ENCODE assay signal across 19 cellular contexts in genomic region chr12:31984806-31985591, GRCh38. TPM values are rescaled to one million over a fixed set of nuclear protein-coding genes. Genes with fewer than 3 reads are reported as not detected.
DNase-seq lines count a peak whose midpoint lies in the region; ATAC-seq, FAIRE-seq and TF ChIP-seq lines count a peak whose summit lies in the region.
"Had no signal": no experiment of that assay in that cellular context is flagged by ENCODE, and none has a peak within 500 bp of the region (broad histone marks: within the 10 kb centered on the region; RNA-seq: fewer than 3 reads in every experiment).

No MANE protein-coding gene starts in this region.

- 96% methylated on average over 13 of the region's 13 CpGs for WGBS in HepG2 (ENCODE audit: low lambda C conversion rate)
- 84% methylated on average over 12 of the region's 13 CpGs for whole genome bisulfite sequencing in right lobe of liver (ENCODE audit: insufficient coverage, low coverage, low lambda C conversion rate, missing lambda C conversion rate)
- 94% methylated on average over 13 of the region's 13 CpGs; no CpG with 5 or more reads in 1 of the 2 experiments for WGBS in H1 (ENCODE audit: extremely low coverage in 1 of 2, insufficient coverage in 1 of 2, insufficient read length in 1 of 2, insufficient replicate concordance in 2 of 2, low coverage in 1 of 2, low lambda C conversion rate in 2 of 2, missing lambda C conversion rate in 1 of 2), 2 experiments

- H3K27me3 Mint-ChIP-seq in T-helper 2 cell treated with Interferon-gamma antibody and Interleukin-4, amounts not matched to agents 5 μg/mL and 100 μg/mL, for 36 hours (ENCODE audit: low read depth): no peaks in the 10 kb centered on the region

- H2AK5ac ChIP-seq in H1 (ENCODE audit: low read depth, low read length): no peak overlapping the region

- H4K5ac ChIP-seq in H1 (ENCODE audit: insufficient read length, low read depth, low read length): no peak overlapping the region

- H4K8ac ChIP-seq in H1 (ENCODE audit: extremely low read depth, insufficient read depth, low read length): no peak overlapping the region

- peaks cover 22% of the 10 kb centered on the region for H3K4me1 Mint-ChIP-seq in T-helper 2 cell treated with Interferon-gamma antibody and Interleukin-4, amounts not matched to agents 5 μg/mL and 100 μg/mL, for 36 hours (ENCODE audit: low read depth)

- H3K36me3 Mint-ChIP-seq in T-helper 2 cell treated with Interferon-gamma antibody and Interleukin-4, amounts not matched to agents 5 μg/mL and 100 μg/mL, for 36 hours (ENCODE audit: low read depth): peaks cover 92% of the 10 kb centered on the region

- H3K79me2 ChIP-seq in HepG2 (ENCODE audit: insufficient read depth, low read length) (no peaks in the 10 kb centered on the region), H1 (ENCODE audit: control insufficient read depth in 1 of 2, insufficient read depth in 2 of 2, low read length in 2 of 2) (peaks cover 0 to 54% of the 10 kb centered on the region in 2 experiments; a peak in 2 of 4 replicates)

- no peak for ATAC-seq in HepG2
- no peak for ATAC-seq in right lobe of liver
- no peak for ATAC-seq in GM19452 (IDR thresholded peaks at IDR 0.05; ENCODE audit: unreplicated experiment)
- ATAC-seq: body of pancreas, foreskin keratinocyte, sciatic nerve had no signal

- no peak for FAIRE-seq in HepG2 (lab: Jason Lieb, UNC)
- FAIRE-seq in H1 (lab: Jason Lieb, UNC): peak; percentile 71

- no peak overlapping the region for H2BK15ac ChIP-seq in H1 (ENCODE audit: low read length)

- BruUV-seq in HepG2 (replicated peaks; lab: Mats Ljungman, UMichigan): TSS peak; percentile 13

- TF ChIP-seq CTCF in HepG2 (CRISPR knock-in tag; IDR thresholded peaks at IDR 0.05): no peak
- TF ChIP-seq CTCF in right lobe of liver (IDR thresholded peaks at IDR 0.05): no peak
- TF ChIP-seq CTCF in H1 (IDR thresholded peaks at IDR 0.05; ENCODE audit: control extremely low read depth in 1 of 3, insufficient read depth in 1 of 3, low read depth in 1 of 3, low read length in 3 of 3): no peak

- no peak overlapping the region for H3K4me2 ChIP-seq in HepG2 (ENCODE audit: low read depth, low read length)
- no peak overlapping the region for H3K4me2 ChIP-seq in H1 (ENCODE audit: insufficient read depth in 1 of 2, low read depth in 2 of 2, low read length in 2 of 2)

- no peak overlapping the region for H3K9ac ChIP-seq in HepG2 (ENCODE audit: insufficient read depth, low read depth, low read length)
- no peak overlapping the region for H3K9ac ChIP-seq in H1 (replicated peaks in 1 of 4; ENCODE audit: extremely low read depth in 1 of 4, low read depth in 3 of 4, low read length in 3 of 4)

- H3K9me3 ChIP-seq in HepG2 (ENCODE audit: low read length) (no peaks in the 10 kb centered on the region), right lobe of liver (peaks cover 0 to 8% (median 0%) of the 10 kb centered on the region in 4 donors), H1 (ENCODE audit: insufficient read depth in 2 of 2, low read depth in 1 of 2, low read length in 1 of 2) (peaks cover 54 to 61% of the 10 kb centered on the region in 2 experiments)
- H3K9me3 ChIP-seq: body of pancreas, SJSA1 had no signal

- peaks cover 15% of the 10 kb centered on the region for H3K4me1 ChIP-seq in HepG2 (ENCODE audit: insufficient read depth, low read length)
- peaks cover 0 to 22% (median 3%) of the 10 kb centered on the region in 4 donors for H3K4me1 ChIP-seq in right lobe of liver
- no peaks in the 10 kb centered on the region for H3K4me1 ChIP-seq in H1 (replicated peaks in 1 of 4; ENCODE audit: control insufficient read depth in 3 of 4, insufficient read depth in 4 of 4, low read length in 3 of 4)
- H3K4me1 ChIP-seq: body of pancreas, SJSA1, suprapubic skin had no signal

- no peaks in the 10 kb centered on the region for H4K20me1 ChIP-seq in HepG2 (ENCODE audit: insufficient read depth, low read length)
- peaks cover 0 to under 1% of the 10 kb centered on the region in 2 experiments for H4K20me1 ChIP-seq in H1 (replicated peaks in 1 of 2; ENCODE audit: control insufficient read depth in 1 of 2, insufficient read depth in 2 of 2, low read length in 2 of 2)

- TF ChIP-seq EP300 in HepG2 (IDR thresholded peaks at IDR 0.05; ENCODE audit: low read depth in 2 of 2, low read length in 2 of 2) (no peak), HepG2 (CRISPR knock-in tag; IDR thresholded peaks at IDR 0.05; ENCODE audit: borderline replicate concordance) (no peak), H1 (IDR thresholded peaks at IDR 0.05; ENCODE audit: borderline replicate concordance in 1 of 2, low read depth in 2 of 2, low read length in 2 of 2) (no peak)

- H3K79me1 ChIP-seq in H1 (ENCODE audit: low read depth, low read length): no peaks in the 10 kb centered on the region; the same call in 1 of the 2 replicates

- POLR2A ChIA-PET in HepG2 (lab: Yijun Ruan, JAX) (no interaction called here), H1 (lab: Charles Lee; ENCODE audit: partially characterized antibody) (interaction anchor here (0.9 to 2.7 kb wide), 6 partner anchors 10 to 64 kb away, joined by 3 to 10 read pairs (median 3); no protein-coding TSS in a partner anchor)

- H3K23ac ChIP-seq in H1 (ENCODE audit: insufficient read length): no peak overlapping the region

- TF ChIP-seq RAD21 in HepG2 (CRISPR knock-in tag; IDR thresholded peaks at IDR 0.05) (no peak), H1 (IDR thresholded peaks at IDR 0.05 in 1 of 2, conservative IDR thresholded peaks at IDR 0.05 in 1 of 2; ENCODE audit: low read depth in 2 of 2, low read length in 2 of 2) (no peak)

- H3K9me3 Mint-ChIP-seq in T-helper 2 cell treated with Interferon-gamma antibody and Interleukin-4, amounts not matched to agents 5 μg/mL and 100 μg/mL, for 36 hours: peaks cover 79% of the 10 kb centered on the region

- no peak overlapping the region for H2BK120ac ChIP-seq in H1 (replicated peaks; ENCODE audit: low read depth, low read length)

- H3K27me3 ChIP-seq in HepG2 (ENCODE audit: control insufficient read depth in 1 of 2, insufficient read depth in 2 of 2, low read length in 2 of 2) (no peaks in the 10 kb centered on the region), right lobe of liver (no peaks in the 10 kb centered on the region), H1 (replicated peaks in 1 of 4; ENCODE audit: control insufficient read depth in 3 of 4, extremely low read depth in 1 of 4, insufficient read depth in 3 of 4, low read length in 3 of 4) (no peaks in the 10 kb centered on the region)
- H3K27me3 ChIP-seq: body of pancreas, foreskin keratinocyte, SJSA1, suprapubic skin had no signal

- H2BK20ac ChIP-seq in H1 (ENCODE audit: low read length): no peak overlapping the region

- H4K91ac ChIP-seq in H1 (replicated peaks; ENCODE audit: insufficient read length, low read length): no peak overlapping the region

- no peak overlapping the region for H3K18ac ChIP-seq in H1 (ENCODE audit: extremely low read depth, low read length)

- peaks cover 6 to 21% of the 10 kb centered on the region in 2 experiments; a peak in 4 of 5 replicates for H3K36me3 ChIP-seq in HepG2 (replicated peaks in 1 of 2; ENCODE audit: control insufficient read depth in 1 of 2, insufficient read depth in 2 of 2, low read length in 2 of 2)
- H3K36me3 ChIP-seq in right lobe of liver: peaks cover 0 to 27% (median 15%) of the 10 kb centered on the region in 4 donors
- H3K36me3 ChIP-seq in H1 (ENCODE audit: control insufficient read depth in 2 of 4, insufficient read depth in 4 of 4, low read length in 3 of 4): peaks cover 21 to 83% (median 57%) of the 10 kb centered on the region in 4 experiments

- H2BK12ac ChIP-seq in H1 (ENCODE audit: low read depth, low read length): no peak overlapping the region

- TF ChIP-seq POLR2A in HepG2 (IDR thresholded peaks at IDR 0.05; ENCODE audit: insufficient read depth in 1 of 2, low read depth in 2 of 2, low read length in 2 of 2): no peak
- TF ChIP-seq POLR2A in right lobe of liver (IDR thresholded peaks at IDR 0.05): no peak
- no peak for TF ChIP-seq POLR2A in H1 (IDR thresholded peaks at IDR 0.05; ENCODE audit: control extremely low read depth in 1 of 2, low read depth in 2 of 2, low read length in 2 of 2)

- intact Hi-C loops in HepG2 (cut with micrococcal nuclease; ENCODE audit: unreplicated experiment): no loop called here
- intact Hi-C loops in right lobe of liver (cut with DNase I): no loop called here

- no peak overlapping the region for H2BK5ac ChIP-seq in H1 (ENCODE audit: low read depth, low read length)

- H3K23me2 ChIP-seq in H1 (ENCODE audit: low read depth, low read length): no peaks in the 10 kb centered on the region

- H3K4ac ChIP-seq in H1 (replicated peaks; ENCODE audit: insufficient read length, low read depth, low read length): no peak overlapping the region

- H3K4me3 ChIP-seq in HepG2 (replicated peaks in 1 of 3; ENCODE audit: insufficient read depth in 1 of 3, low read depth in 2 of 3, low read length in 3 of 3): no peak overlapping the region
- no peak overlapping the region for H3K4me3 ChIP-seq in right lobe of liver
- H3K4me3 ChIP-seq in H1 (ENCODE audit: extremely low read depth in 1 of 4, insufficient read depth in 2 of 4, low read depth in 3 of 4, low read length in 4 of 4): peak overlapping the region in 1 of 4 experiments; percentile 4; a peak in 1 of 8 replicates
- H3K4me3 ChIP-seq: body of pancreas, SJSA1, suprapubic skin had no signal

- H3K56ac ChIP-seq in H1 (replicated peaks; ENCODE audit: insufficient read length, low read depth, low read length): no peak overlapping the region

- no peak overlapping the region for H3K4me3 Mint-ChIP-seq in T-helper 2 cell treated with Interferon-gamma antibody and Interleukin-4, amounts not matched to agents 5 μg/mL and 100 μg/mL, for 36 hours

- DNase-seq in HepG2 (ENCODE audit: low spot score): no peak
- DNase-seq in right lobe of liver: no peak
- no peak for DNase-seq in T-helper 2 cell treated with Interferon-gamma antibody and Interleukin-4, amounts not matched to agents 5 μg/mL and 100 μg/mL, for 36 hours (ENCODE audit: low spot score)
- no peak for DNase-seq in H1 (ENCODE audit: low read depth in 1 of 2, low spot score in 2 of 2)
- DNase-seq in NCI-H1694 treated with DMSO at 0.1 percent for 48 hours (lab: John Stamatoyannopoulos, UW): no peak
- no peak for DNase-seq in GF-D8 (lab: John Stamatoyannopoulos, UW)
- no peak for DNase-seq in retina
- DNase-seq: activated gamma-delta T cell; body of pancreas; cortex of kidney; foreskin keratinocyte; NCI-H187; NCI-H446; stimulated activated CD4-positive, alpha-beta T cell treated with anti-CD3 and anti-CD28 coated beads, Interleukin-1b, Interleukin-23, amount 100 ng/mL, for 48 hours; T1000 had no signal

- in situ Hi-C loops in HepG2 (cut with HindIII; ENCODE audit: extremely low pct_ligation_motif_present, low pct_unique_long_range_greater_than_20kb): no loop called here

- CTCF ChIA-PET in HepG2 (lab: Yijun Ruan, JAX; ENCODE audit: low intra/inter-chr PET ratio, low total read pairs): no interaction called here
- CTCF ChIA-PET in H1 (lab: Charles Lee; ENCODE audit: partially characterized antibody): no interaction called here

- H3K27ac Mint-ChIP-seq in T-helper 2 cell treated with Interferon-gamma antibody and Interleukin-4, amounts not matched to agents 5 μg/mL and 100 μg/mL, for 36 hours: peak overlapping the region; percentile 68

- H3K27ac ChIP-seq in HepG2 (ENCODE audit: extremely low read length, insufficient read depth, low read length) (no peak overlapping the region), right lobe of liver (no peak overlapping the region), H1 (ENCODE audit: low read depth, low read length) (no peak overlapping the region)
- H3K27ac ChIP-seq: body of pancreas, foreskin keratinocyte, SJSA1, suprapubic skin had no signal

- no peak overlapping the region for H3K14ac ChIP-seq in H1 (ENCODE audit: insufficient read length)

- no peak overlapping the region for H2AFZ ChIP-seq in HepG2 (ENCODE audit: low read length)
- no peak overlapping the region for H2AFZ ChIP-seq in H1 (ENCODE audit: low read length)

RNA-seq across cellular contexts. Expression of gene RESF1, which starts 25.8 kb away (rescaled TPM):
- total RNA-seq in HepG2 (2016; rRNA removed; fragmentation: Illumina TruSeq; extraction: Trizol) (16.8 and 19.6 TPM in 2 replicates), right lobe of liver (10 to 100 TPM; 24.0 to 62.5 (median 42.8) TPM)
- 7.5 and 7.6 TPM in 2 replicates for total RNA-seq in HepG2 (2016; cell fraction: cytosol; rRNA removed; fragmentation: Illumina TruSeq; extraction: Trizol; ENCODE audit: low read depth)
- total RNA-seq in HepG2 (2016; cell fraction: insoluble cytoplasmic fraction; rRNA removed; fragmentation: Illumina TruSeq; extraction: Trizol): 17.0 and 17.2 TPM in 2 replicates
- total RNA-seq in HepG2 (2016; cell fraction: membrane; rRNA removed; fragmentation: Illumina TruSeq; extraction: Trizol): 14.6 and 16.5 TPM in 2 replicates
- 21.5 and 27.0 TPM in 2 replicates for total RNA-seq in HepG2 (2016; cell fraction: nucleus; rRNA removed; fragmentation: Illumina TruSeq; extraction: Trizol)
- polyA plus RNA-seq in HepG2 (2011; rRNA removed) (7.9 and 8.1 TPM in 2 replicates), H1 (2011; rRNA removed) (49.4 and 64.3 TPM in 2 replicates)
- 3.8 and 6.9 TPM in 2 replicates for polyA plus RNA-seq in HepG2 (2011; cell fraction: cytosol; rRNA removed)
- 5.4 and 9.5 TPM in 2 replicates for polyA plus RNA-seq in HepG2 (2011; cell fraction: nucleus; rRNA removed)
- 13.3 and 13.5 TPM in 2 replicates for polyA plus RNA-seq in HepG2 (2012)
- 8.1 and 10.1 TPM in 2 replicates for polyA plus RNA-seq in HepG2 (2016; cell fraction: cytosol; fragmentation: Illumina TruSeq; extraction: Trizol; ENCODE audit: low read depth)
- polyA plus RNA-seq in HepG2 (2016; cell fraction: insoluble cytoplasmic fraction; fragmentation: Illumina TruSeq; extraction: Trizol; ENCODE audit: low read depth): 14.7 and 15.3 TPM in 2 replicates
- polyA plus RNA-seq in HepG2 (2016; cell fraction: membrane; fragmentation: Illumina TruSeq; extraction: Trizol; ENCODE audit: low read depth): 10.7 and 12.4 TPM in 2 replicates
- 25.7 and 28.8 TPM in 2 replicates for polyA plus RNA-seq in HepG2 (2016; cell fraction: nucleus; fragmentation: Illumina TruSeq; extraction: Trizol; ENCODE audit: insufficient read depth, low read depth)
- 4.4 and 8.3 TPM in 2 replicates for polyA minus RNA-seq in HepG2 (2011; rRNA and poly(A)+ RNA removed; ENCODE audit: low replicate concordance)
- polyA minus RNA-seq in HepG2 (2011; cell fraction: cytosol; rRNA and poly(A)+ RNA removed): 11.1 and 13.0 TPM in 2 replicates
- polyA minus RNA-seq in HepG2 (2011; cell fraction: nucleus; rRNA and poly(A)+ RNA removed): 25.9 and 43.3 TPM in 2 replicates
- 116 and 128 TPM in 2 replicates for total RNA-seq in H1 (2021; fragmentation: NEBNext Ultra II Directional; extraction: Animal tissue kit (Norgen Biotek cat#: 25700))
- 76.6 TPM for polyA plus RNA-seq in H1 (2011; cell fraction: cytosol; rRNA removed)
- polyA plus RNA-seq in H1 (2011; cell fraction: nucleus; rRNA removed): 46.7 TPM
- 28.8 to 56.1 TPM (median 37.4 TPM) in 4 replicates for polyA plus RNA-seq in H1 (2012, experiment 1 of 2)
- polyA plus RNA-seq in H1 (2012, experiment 2 of 2): 6.4 TPM
- 113 TPM for polyA plus RNA-seq in H1 (2013, experiment 1 of 2)
- 99.4 TPM for polyA plus RNA-seq in H1 (2013, experiment 2 of 2)
- polyA minus RNA-seq in H1 (2011; rRNA and poly(A)+ RNA removed): 141 and 220 TPM in 2 replicates
- 61.0 TPM for polyA minus RNA-seq in H1 (2011; cell fraction: cytosol; rRNA and poly(A)+ RNA removed)
- 332 TPM for polyA minus RNA-seq in H1 (2011; cell fraction: nucleus; rRNA and poly(A)+ RNA removed)

Comparison
In these comparisons a context has a peak if more than half of its experiments do, and no peak if none do; other contexts are left out.
1. Of the 41 proteins assayed by ChIP-seq in both HepG2 and H1: peak only in HepG2: none; only in H1: GTF2F1 and MAX; in both: none; in neither: 39.